Comparison of ENCODE assay signal across 16 cellular contexts in the genomic region with DNA sequence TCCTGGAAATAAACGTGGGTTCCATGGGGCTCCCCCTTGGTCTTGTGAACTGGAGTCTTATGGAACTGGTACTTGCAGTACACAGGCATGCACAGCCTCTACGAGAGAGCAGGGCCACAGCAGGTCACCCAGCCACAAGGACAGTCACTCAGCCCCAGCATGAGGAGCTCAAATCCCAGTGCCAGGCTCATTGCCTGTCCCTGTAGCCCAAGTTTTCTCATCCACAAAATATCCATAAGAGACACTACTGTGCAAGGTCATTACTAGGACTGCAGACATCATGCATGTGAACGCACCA. TPM values are rescaled to one million over a fixed set of nuclear protein-coding genes. Genes with fewer than 3 reads are reported as not detected.
A peak's percentile ranks its signal among the peaks of the same experiment; 100 is the strongest.
DNase-seq lines count a peak whose midpoint lies in the region; ATAC-seq and TF ChIP-seq lines count a peak whose summit lies in the region.
"Had no signal": no experiment of that assay in that cellular context is flagged by ENCODE, and none has a peak within 500 bp of the region (broad histone marks: within the 10 kb centered on the region; RNA-seq: fewer than 3 reads in every experiment).

No MANE protein-coding gene starts in this region.

- no peaks in the 10 kb centered on the region for H3F3A ChIP-seq in MM.1S (ENCODE audit: insufficient read depth, low read length)

- peak; percentile 1 for DNase-seq in activated CD8-positive, alpha-beta memory T cell treated with anti-CD3 and anti-CD28 coated beads, Interleukin-2, amount 10 ng/mL, durations not matched to agents 7 days and 5 days
- no peak for DNase-seq in activated CD8-positive, alpha-beta memory T cell treated with anti-CD3 and anti-CD28 coated beads, Interleukin-2, amount 50 U/mL, for 48 hours
- DNase-seq in esophagus muscularis mucosa (ENCODE audit: extremely low spot score) (peak; percentile 47), osteocyte (ENCODE audit: extremely low spot score, unreplicated experiment) (peak; percentile 48), mesendoderm (no peak), MM.1S (no peak)
- DNase-seq: 8988T; ACHN; C1 segment of cervical spinal cord; Caco-2; CD8-positive, alpha-beta T cell; DMS153; DND-41; GOT3 had no signal

- no peak for TF ChIP-seq EP300 in esophagus muscularis mucosa (IDR thresholded peaks at IDR 0.05)

- no peak overlapping the region for H2AK5ac ChIP-seq in mesendoderm (ENCODE audit: low read length)

- H3K9me3 ChIP-seq in esophagus muscularis mucosa: no peaks in the 10 kb centered on the region
- H3K9me3 ChIP-seq in MM.1S (replicated peaks; ENCODE audit: insufficient read depth, low read length): no peaks in the 10 kb centered on the region
- H3K9me3 ChIP-seq: A549, Caco-2 had no signal

- peaks cover 15% of the 10 kb centered on the region for H3K27me3 Mint-ChIP-seq in activated CD8-positive, alpha-beta memory T cell treated with anti-CD3 and anti-CD28 coated beads, Interleukin-2, amount 10 ng/mL, durations not matched to agents 7 days and 5 days
- H3K27me3 Mint-ChIP-seq in osteocyte (ENCODE audit: unreplicated experiment): peaks cover 44% of the 10 kb centered on the region

- no peak overlapping the region for H2BK5ac ChIP-seq in mesendoderm (ENCODE audit: low read length)

- TF ChIP-seq CTCF in esophagus muscularis mucosa (IDR thresholded peaks at IDR 0.05) (no peak), osteocyte (IDR thresholded peaks at IDR 0.05) (no peak), MM.1S (IDR thresholded peaks at IDR 0.05; ENCODE audit: low read length) (no peak)

- H3K79me2 ChIP-seq in mesendoderm (ENCODE audit: control insufficient read depth, insufficient read depth, low read length) (no peaks in the 10 kb centered on the region), MM.1S (ENCODE audit: low read length) (no peaks in the 10 kb centered on the region)

- no peak overlapping the region for H3K4ac ChIP-seq in mesendoderm (ENCODE audit: low read depth, low read length)

- H3K4me3 Mint-ChIP-seq in activated CD8-positive, alpha-beta memory T cell treated with anti-CD3 and anti-CD28 coated beads, Interleukin-2, amount 10 ng/mL, durations not matched to agents 7 days and 5 days: no peak overlapping the region
- no peak overlapping the region for H3K4me3 Mint-ChIP-seq in osteocyte (ENCODE audit: unreplicated experiment)
- H3K4me3 Mint-ChIP-seq: CD8-positive, alpha-beta T cell had no signal

- no peak overlapping the region for H3K18ac ChIP-seq in mesendoderm (ENCODE audit: low read length)

- no peak for TF ChIP-seq POLR2A in esophagus muscularis mucosa (IDR thresholded peaks at IDR 0.05; ENCODE audit: low read depth)

- no peaks in the 10 kb centered on the region for H3K79me1 ChIP-seq in mesendoderm (ENCODE audit: low read length)

- no peak overlapping the region for H2BK120ac ChIP-seq in mesendoderm (ENCODE audit: low read depth, low read length)

- peaks cover 0 to 10% (median 4%) of the 10 kb centered on the region in 4 donors for H3K4me1 ChIP-seq in esophagus muscularis mucosa
- no peaks in the 10 kb centered on the region for H3K4me1 ChIP-seq in mesendoderm (ENCODE audit: control insufficient read depth, low read depth, low read length)
- H3K4me1 ChIP-seq in MM.1S (ENCODE audit: low read length): no peaks in the 10 kb centered on the region
- H3K4me1 ChIP-seq: A549, Caco-2 had no signal

- no peaks in the 10 kb centered on the region for H3K9me2 ChIP-seq in MM.1S (replicated peaks; ENCODE audit: insufficient read depth, low read length)

- H3K4me2 ChIP-seq in mesendoderm (ENCODE audit: low read length) (no peak overlapping the region), MM.1S (ENCODE audit: low read depth, low read length) (no peak overlapping the region)
- H3K4me2 ChIP-seq: A549 had no signal

- no peak overlapping the region for H3K23ac ChIP-seq in mesendoderm (ENCODE audit: low read length)

- H3K27ac ChIP-seq in esophagus muscularis mucosa (replicated peaks in 1 of 4): no peak overlapping the region
- no peak overlapping the region for H3K27ac ChIP-seq in mesendoderm (ENCODE audit: low read depth, low read length)
- H3K27ac ChIP-seq in MM.1S (ENCODE audit: low read length): no peak overlapping the region
- H3K27ac ChIP-seq: A549 had no signal

- no peak overlapping the region for H3K27ac Mint-ChIP-seq in activated CD8-positive, alpha-beta memory T cell treated with anti-CD3 and anti-CD28 coated beads, Interleukin-2, amount 10 ng/mL, durations not matched to agents 7 days and 5 days
- H3K27ac Mint-ChIP-seq in osteocyte (ENCODE audit: unreplicated experiment): no peak overlapping the region
- H3K27ac Mint-ChIP-seq: CD8-positive, alpha-beta T cell had no signal

- H3K9ac ChIP-seq in mesendoderm (ENCODE audit: low read length) (no peak overlapping the region), MM.1S (ENCODE audit: low read length) (no peak overlapping the region)

- no peak overlapping the region for H4K5ac ChIP-seq in mesendoderm (ENCODE audit: low read length)

- no peaks in the 10 kb centered on the region for H3K4me1 Mint-ChIP-seq in activated CD8-positive, alpha-beta memory T cell treated with anti-CD3 and anti-CD28 coated beads, Interleukin-2, amount 10 ng/mL, durations not matched to agents 7 days and 5 days
- no peaks in the 10 kb centered on the region for H3K4me1 Mint-ChIP-seq in osteocyte (ENCODE audit: unreplicated experiment)

- no peak overlapping the region for H2AFZ ChIP-seq in MM.1S (ENCODE audit: low read length)

- 60% methylated on average over 3 of the region's 3 CpGs for WGBS in esophagus muscularis mucosa
- WGBS in mesendoderm (ENCODE audit: extremely low coverage, insufficient coverage, low lambda C conversion rate): no CpG with 5 or more reads among the region's 3 CpGs

- CTCF ChIA-PET in activated CD8-positive, alpha-beta memory T cell treated with anti-CD3 and anti-CD28 coated beads, Interleukin-2, amount 10 ng/mL, durations not matched to agents 7 days and 5 days (lab: Charles Lee): no interaction called here

- H3K36me3 Mint-ChIP-seq in activated CD8-positive, alpha-beta memory T cell treated with anti-CD3 and anti-CD28 coated beads, Interleukin-2, amount 10 ng/mL, durations not matched to agents 7 days and 5 days: no peaks in the 10 kb centered on the region
- H3K36me3 Mint-ChIP-seq in osteocyte (ENCODE audit: unreplicated experiment): no peaks in the 10 kb centered on the region
- H3K36me3 Mint-ChIP-seq: CD8-positive, alpha-beta T cell had no signal

- H4K8ac ChIP-seq in mesendoderm (ENCODE audit: low read depth, low read length): no peak overlapping the region

- H3K56ac ChIP-seq in mesendoderm (ENCODE audit: low read length): no peak overlapping the region

- no peak overlapping the region for H2BK15ac ChIP-seq in mesendoderm (replicated peaks; ENCODE audit: low read depth)

- no peaks in the 10 kb centered on the region for H3K9me3 Mint-ChIP-seq in activated CD8-positive, alpha-beta memory T cell treated with anti-CD3 and anti-CD28 coated beads, Interleukin-2, amount 10 ng/mL, durations not matched to agents 7 days and 5 days (ENCODE audit: low read depth)
- H3K9me3 Mint-ChIP-seq in osteocyte (ENCODE audit: unreplicated experiment): no peaks in the 10 kb centered on the region
- H3K9me3 Mint-ChIP-seq: CD8-positive, alpha-beta T cell had no signal

- no peak for ATAC-seq in activated CD8-positive, alpha-beta memory T cell treated with anti-CD3 and anti-CD28 coated beads, Interleukin-2, amount 10 ng/mL, durations not matched to agents 7 days and 5 days
- ATAC-seq: A549; CD8-positive, alpha-beta T cell had no signal

- H3K27me3 ChIP-seq in esophagus muscularis mucosa: no peaks in the 10 kb centered on the region
- H3K27me3 ChIP-seq in mesendoderm (ENCODE audit: insufficient read depth, low read length, poor library complexity): no peaks in the 10 kb centered on the region
- H3K27me3 ChIP-seq in MM.1S (replicated peaks; ENCODE audit: insufficient read depth, low read length): no peaks in the 10 kb centered on the region

- intact Hi-C loops in esophagus muscularis mucosa (cut with DNase I): no loop called here

- no peaks in the 10 kb centered on the region for H3K36me3 ChIP-seq in esophagus muscularis mucosa
- no peaks in the 10 kb centered on the region for H3K36me3 ChIP-seq in mesendoderm (ENCODE audit: control insufficient read depth, insufficient read depth, low read length)
- no peaks in the 10 kb centered on the region for H3K36me3 ChIP-seq in MM.1S (replicated peaks; ENCODE audit: insufficient read depth, low read length)

- H3K4me3 ChIP-seq in esophagus muscularis mucosa: no peak overlapping the region
- H3K4me3 ChIP-seq in mesendoderm (ENCODE audit: low read length): no peak overlapping the region
- no peak overlapping the region for H3K4me3 ChIP-seq in MM.1S (ENCODE audit: low read length)
- H3K4me3 ChIP-seq: A549 had no signal

- H4K20me1 ChIP-seq in MM.1S (ENCODE audit: insufficient read depth, low read length): no peaks in the 10 kb centered on the region

RNA-seq across cellular contexts. Expression of gene CFAP92, which starts 48.0 kb away (rescaled TPM):
- total RNA-seq in activated CD8-positive, alpha-beta memory T cell treated with anti-CD3 and anti-CD28 coated beads, Interleukin-2, amount 10 ng/mL, durations not matched to agents 7 days and 5 days: under 1 TPM in 1 of 2 experiments, not detected in 1; 0.12 TPM
- total RNA-seq in esophagus muscularis mucosa: 1 to 10 TPM in 1 of 4 donors, under 1 TPM in 3; 0.19 to 1.2 (median 0.47) TPM
- total RNA-seq in osteocyte: 0.18 TPM in 1 of 2 replicates, not detected in the other
- 0.60 TPM for polyA plus RNA-seq in mesendoderm (2013, experiment 1 of 2)
- polyA plus RNA-seq in mesendoderm (2013, experiment 2 of 2): 0.38 TPM
- polyA plus RNA-seq: A549, BJ had no signal

RNA-seq across cellular contexts. Expression of gene EFCC1, which starts 55.3 kb away (rescaled TPM):
- total RNA-seq in activated CD8-positive, alpha-beta memory T cell treated with anti-CD3 and anti-CD28 coated beads, Interleukin-2, amount 10 ng/mL, durations not matched to agents 7 days and 5 days: under 1 TPM; 0.09 to 0.12 TPM
- total RNA-seq in esophagus muscularis mucosa (10 to 100 TPM in 1 of 4 donors, 1 to 10 TPM in 3; 5.8 to 15.8 (median 7.9) TPM), osteocyte (0.13 TPM in 1 of 2 replicates, not detected in the other)
- polyA plus RNA-seq in mesendoderm (2013, experiment 1 of 2): not detected
- polyA plus RNA-seq in mesendoderm (2013, experiment 2 of 2): not detected
- polyA plus RNA-seq: BJ had no signal

Comparison
In these comparisons a context has a peak if more than half of its experiments do, and no peak if none do; other contexts are left out.
1. DNase-seq: peak in activated CD8-positive, alpha-beta memory T cell treated with anti-CD3 and anti-CD28 coated beads, Interleukin-2, amount 10 ng/mL, durations not matched to agents 7 days and 5 days (single experiment), esophagus muscularis mucosa (single experiment) and osteocyte (single experiment); none in activated CD8-positive, alpha-beta memory T cell treated with anti-CD3 and anti-CD28 coated beads, Interleukin-2, amount 50 U/mL, for 48 hours (single experiment), mesendoderm (single experiment) and MM.1S (single experiment).